1 cellular context compared by ENCODE assay signal in genomic region chr13:50672025-50672424, GRCh38.
TF ChIP-seq lines count a peak whose summit lies in the region.

No MANE protein-coding gene starts in this region.

TF ChIP-seq in GM23338, 12 proteins besides CTCF, POLR2A, EP300 and RAD21 (continued from another document):
- TF ChIP-seq ZNF462 (CRISPR knock-in tag; IDR thresholded peaks at IDR 0.05): no peak
